In the genomic region with DNA sequence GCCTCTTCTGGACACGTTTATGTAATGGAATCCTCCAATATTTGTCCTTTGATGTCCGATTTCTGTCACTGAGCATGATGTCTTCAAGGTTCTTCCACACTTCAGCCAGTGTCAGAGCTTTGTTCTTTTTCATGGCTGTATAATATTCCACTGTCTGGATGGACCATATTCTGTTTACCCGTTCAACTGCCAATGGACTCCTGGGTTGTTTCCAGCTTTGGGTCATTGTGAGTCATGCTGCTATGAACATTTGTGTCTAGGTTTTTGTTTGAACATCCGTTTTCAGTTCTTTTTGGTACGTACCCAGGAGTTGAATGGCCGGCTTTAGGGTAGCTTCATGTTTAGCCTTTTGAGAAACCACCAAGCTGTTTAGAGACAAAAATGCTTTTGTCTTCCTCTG, we compare ENCODE assay signal across 21 cellular contexts.
"Had no signal": no experiment of that assay in that cellular context is flagged by ENCODE, and none has a peak within 500 bp of the region (broad histone marks: within the 10 kb centered on the region; RNA-seq: fewer than 3 reads in every experiment).

No MANE protein-coding gene starts in this region.

- H3K27ac ChIP-seq: dorsolateral prefrontal cortex, gastrocnemius medialis, thyroid gland had no signal

- H3K27ac Mint-ChIP-seq: activated CD4-positive, alpha-beta T cell treated with anti-CD3 and anti-CD28 coated beads, Interleukin-2, amount 10 ng/mL, durations not matched to agents 7 days and 5 days; activated naive CD8-positive, alpha-beta T cell treated with anti-CD3 and anti-CD28 coated beads, Interleukin-2, amount 10 ng/mL, durations not matched to agents 7 days and 5 days; activated T-cell treated with anti-CD3 and anti-CD28 coated beads, Interleukin-2, amount 50 U/mL, for 72 hours; brain; nephron had no signal

- H3K9me3 ChIP-seq: thyroid gland had no signal

- H3K4me3 Mint-ChIP-seq: activated CD4-positive, alpha-beta T cell treated with anti-CD3 and anti-CD28 coated beads, Interleukin-2, amount 10 ng/mL, durations not matched to agents 7 days and 5 days; activated naive CD8-positive, alpha-beta T cell treated with anti-CD3 and anti-CD28 coated beads, Interleukin-2, amount 10 ng/mL, durations not matched to agents 7 days and 5 days; activated T-cell treated with anti-CD3 and anti-CD28 coated beads, Interleukin-2, amount 50 U/mL, for 72 hours; brain; nephron had no signal

- H3K36me3 Mint-ChIP-seq: brain had no signal

- H3K4me1 Mint-ChIP-seq: activated CD4-positive, alpha-beta T cell treated with anti-CD3 and anti-CD28 coated beads, Interleukin-2, amount 10 ng/mL, durations not matched to agents 7 days and 5 days; activated naive CD8-positive, alpha-beta T cell treated with anti-CD3 and anti-CD28 coated beads, Interleukin-2, amount 10 ng/mL, durations not matched to agents 7 days and 5 days; brain; nephron had no signal

- H3K4me1 ChIP-seq: gastrocnemius medialis, thyroid gland had no signal

- H3K27me3 Mint-ChIP-seq: activated CD4-positive, alpha-beta T cell treated with anti-CD3 and anti-CD28 coated beads, Interleukin-2, amount 10 ng/mL, durations not matched to agents 7 days and 5 days; activated naive CD8-positive, alpha-beta T cell treated with anti-CD3 and anti-CD28 coated beads, Interleukin-2, amount 10 ng/mL, durations not matched to agents 7 days and 5 days had no signal

- ATAC-seq: activated T-cell treated with anti-CD3 and anti-CD28 coated beads, Interleukin-2, amount 50 U/mL, for 72 hours; gastrocnemius medialis; left lobe of liver had no signal

- DNase-seq: activated CD4-positive, alpha-beta T cell treated with anti-CD3 and anti-CD28 coated beads, Interleukin-2, amount 10 ng/mL, durations not matched to agents 7 days and 5 days; activated CD4-positive, CD25-positive, alpha-beta regulatory T cell; activated gamma-delta T cell treated with Interleukin-2 at 50 U/mL for 16 hours; activated naive CD8-positive, alpha-beta T cell treated with anti-CD3 and anti-CD28 coated beads, Interleukin-2, amount 10 ng/mL, durations not matched to agents 7 days and 5 days; activated T-cell treated with anti-CD3 and anti-CD28 coated beads, Interleukin-2, amount 50 U/mL, for 72 hours; anterior cingulate cortex; caudate nucleus; dorsolateral prefrontal cortex; gastrocnemius medialis; kidney; occipital lobe; retina; stimulated activated CD4-positive, alpha-beta T cell treated with anti-CD3 and anti-CD28 coated beads, Interleukin-12 subunit alpha, Interleukin-12 subunit beta, amount 100 ng/mL, for 4 hours; stimulated activated CD4-positive, alpha-beta T cell treated with anti-CD3 and anti-CD28 coated beads, Interleukin-1b, Interleukin-23, amount 100 ng/mL, for 48 hours; stimulated activated CD8-positive, alpha-beta memory T cell treated with anti-CD3 and anti-CD28 coated beads, Interleukin-4, amount 100 ng/mL, for 48 hours; stimulated activated naive CD4-positive, alpha-beta T cell treated with Interleukin-2 at 50 U/mL for 16 hours; thyroid gland had no signal

- H3K36me3 ChIP-seq: gastrocnemius medialis, thyroid gland had no signal

- H3K27me3 ChIP-seq: gastrocnemius medialis, thyroid gland had no signal

- H3K4me3 ChIP-seq: dorsolateral prefrontal cortex, gastrocnemius medialis, lung, thyroid gland had no signal
